In genomic region chr12:78096909-78097597, GRCh38 we compare ENCODE assay signal across 12 cellular contexts.
DNase-seq lines count a peak whose midpoint lies in the region; FAIRE-seq and TF ChIP-seq lines count a peak whose summit lies in the region.
"Had no signal": no experiment of that assay in that cellular context is flagged by ENCODE, and none has a peak within 500 bp of the region (broad histone marks: within the 10 kb centered on the region; RNA-seq: fewer than 3 reads in every experiment).

No MANE protein-coding gene starts in this region.

- no peak overlapping the region for H3K4me3 ChIP-seq in AG10803 (ENCODE audit: low read length)
- H3K4me3 ChIP-seq in astrocyte of the cerebellum (ENCODE audit: low read depth, low read length), result no peak overlapping the region
- no peak overlapping the region for H3K4me3 ChIP-seq in kidney (ENCODE audit: low read length in 2 of 2)
- H3K4me3 ChIP-seq: breast epithelium had no signal

- TF ChIP-seq POLR2A in GM12892 (IDR thresholded peaks at IDR 0.05; ENCODE audit: low read depth, low read length), result no peak

- DNase-seq in AG10803 (ENCODE audit: low read depth) (peak; percentile 77), astrocyte of the cerebellum (ENCODE audit: low read depth) (peak; percentile 29), left kidney (ENCODE audit: low read depth, low spot score) (peak; percentile 45), KBM-7 (no peak), NK-92 (lab: John Stamatoyannopoulos, UW; ENCODE audit: unreplicated experiment) (no peak), GM12892 (ENCODE audit: insufficient read length) (no peak), kidney (no peak)
- DNase-seq: activated CD4-positive, alpha-beta T cell treated with anti-CD3 and anti-CD28 coated beads, Interleukin-2, amount 10 ng/mL, durations not matched to agents 24 days and 14 days; PC-3 had no signal

- no peak overlapping the region for H3K27ac ChIP-seq in kidney (ENCODE audit: low read depth in 2 of 2, low read length in 2 of 2)
- H3K27ac ChIP-seq: breast epithelium had no signal

- FAIRE-seq in GM12892 (lab: Jason Lieb, UNC) (no peak), kidney (lab: Jason Lieb, UNC) (no peak)
- FAIRE-seq: HepG2 had no signal

- in situ Hi-C loops in astrocyte of the cerebellum (cut with HindIII; ENCODE audit: low sequenced_read_pairs), result no loop called here
- in situ Hi-C loops in KBM-7 (cut with MboI; ENCODE audit: low pct_unique_long_range_greater_than_20kb, low sequenced_read_pairs), result no loop called here

- H3K9me3 ChIP-seq in kidney (ENCODE audit: control insufficient read depth in 1 of 2, low read length in 2 of 2), result no peaks in the 10 kb centered on the region

- intact Hi-C loops in kidney (cut with DNase I), result no loop called here

- no peaks in the 10 kb centered on the region for H3K4me1 ChIP-seq in kidney (ENCODE audit: control insufficient read depth in 1 of 2, insufficient read depth in 1 of 2, low read depth in 1 of 2, low read length in 2 of 2)
- H3K4me1 ChIP-seq: breast epithelium had no signal

- TF ChIP-seq CTCF in AG10803 (conservative IDR thresholded peaks at IDR 0.05; ENCODE audit: low read length), result peak; percentile 43
- TF ChIP-seq CTCF in LNCAP (IDR thresholded peaks at IDR 0.05), result peak; percentile 47; the same call in 1 of the 2 replicates
- peak; percentile 16 for TF ChIP-seq CTCF in astrocyte of the cerebellum (IDR thresholded peaks at IDR 0.05; ENCODE audit: low read depth, low read length, missing control alignments)
- no peak for TF ChIP-seq CTCF in kidney (IDR thresholded peaks at IDR 0.05; ENCODE audit: borderline replicate concordance, extremely low read depth, insufficient read depth)

- no peak overlapping the region for H3K9ac ChIP-seq in kidney (ENCODE audit: low read length in 2 of 2)

- no peaks in the 10 kb centered on the region for H3K36me3 ChIP-seq in kidney (ENCODE audit: control insufficient read depth in 1 of 2, insufficient read depth in 2 of 2, low read length in 2 of 2)
- H3K36me3 ChIP-seq: breast epithelium had no signal

Comparison
In these comparisons a context has a peak if more than half of its experiments do, and no peak if none do; other contexts are left out.
1. DNase-seq: peak in AG10803 (single experiment), astrocyte of the cerebellum (single experiment) and left kidney (single experiment); none in KBM-7 (single experiment), NK-92 (single experiment), GM12892 (single experiment) and kidney (single experiment).